Comparison of ENCODE assay signal across 1 cellular context in the genomic region with DNA sequence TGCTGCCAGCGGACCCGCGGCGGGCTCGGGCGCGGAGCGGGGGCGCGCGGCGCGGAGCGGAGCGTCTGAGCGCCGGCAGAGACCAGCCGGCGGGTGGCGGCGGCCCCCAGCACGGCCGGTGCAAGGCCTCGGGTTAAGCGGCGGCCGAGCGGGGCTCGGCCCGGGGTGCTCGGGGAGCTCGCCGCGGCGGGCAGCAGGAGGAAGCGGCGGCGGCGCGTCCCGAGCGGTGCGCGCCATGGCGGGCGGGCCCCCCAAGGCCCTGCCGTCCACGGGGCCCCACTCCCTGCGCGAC.
TF ChIP-seq lines count a peak whose summit lies in the region.

No MANE protein-coding gene starts in this region.

TF ChIP-seq in endothelial cell of umbilical vein, 7 proteins besides CTCF, POLR2A, EP300 and RAD21 (continued from another document):
- TF ChIP-seq MAX (IDR thresholded peaks at IDR 0.05; ENCODE audit: insufficient read depth, insufficient read length) = no peak
- TF ChIP-seq MYC (IDR thresholded peaks at IDR 0.05; ENCODE audit: low read depth, low read length) = no peak
- no peak for TF ChIP-seq FOS (IDR thresholded peaks at IDR 0.05; ENCODE audit: borderline replicate concordance, insufficient read depth, low read length)
